ENCODE assay signal across 1 cellular context in the genomic region with DNA sequence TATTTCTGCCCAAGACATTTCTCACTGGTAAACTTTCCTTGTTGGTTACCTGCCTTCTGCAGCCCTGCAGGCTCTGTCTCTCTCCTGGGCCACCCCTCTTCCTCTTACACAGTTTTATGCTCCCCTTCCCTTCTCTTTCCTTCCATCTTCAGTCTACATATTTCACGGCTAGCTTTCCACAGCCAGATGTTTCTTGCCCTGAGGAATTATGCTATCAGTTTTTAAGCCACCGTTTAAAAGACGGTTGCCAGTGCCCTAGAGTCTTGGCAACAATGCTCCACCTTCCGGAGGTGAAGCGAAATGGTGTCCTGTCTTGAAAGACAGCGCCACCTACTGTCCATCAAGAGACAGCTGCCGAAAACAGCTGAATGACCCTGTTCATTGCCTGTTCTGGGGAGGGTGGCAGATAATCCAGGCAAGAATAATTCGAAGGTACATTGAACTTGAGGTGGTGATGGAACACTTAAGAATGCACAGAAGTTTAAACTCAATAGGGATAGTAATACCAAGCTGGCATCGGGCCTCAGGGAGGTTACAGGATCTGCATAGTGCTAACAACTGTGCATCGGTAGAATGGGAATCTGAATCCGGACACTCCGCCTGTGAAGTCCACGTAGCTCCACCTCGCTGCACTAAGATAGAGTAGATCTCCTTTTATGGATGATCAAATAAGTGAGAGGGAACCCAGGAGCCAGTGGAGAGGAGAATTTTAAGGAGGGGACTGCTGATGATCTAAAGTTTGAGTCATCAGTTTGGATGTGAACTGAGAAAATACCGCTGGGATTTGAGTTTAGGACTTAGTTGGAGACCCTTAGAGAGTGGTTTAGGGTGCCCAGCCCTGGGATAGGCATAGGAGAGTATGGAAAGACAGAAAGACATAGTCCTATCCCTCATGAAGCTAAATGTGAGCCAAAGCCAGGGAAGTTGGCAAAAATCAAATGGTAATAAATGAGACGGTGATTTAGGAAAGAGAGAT.
A peak's percentile ranks its signal among the peaks of the same experiment; 100 is the strongest.
TF ChIP-seq lines count a peak whose summit lies in the region.

No MANE protein-coding gene starts in this region.

TF ChIP-seq in K562, 482 proteins besides CTCF, POLR2A, EP300 and RAD21 (continues in another document):
- no peak for TF ChIP-seq GABPA (tag; conservative IDR thresholded peaks at IDR 0.05; ENCODE audit: low read depth)
- peak; percentile 77 for TF ChIP-seq PKNOX1 (IDR thresholded peaks at IDR 0.05)
- no peak for TF ChIP-seq CBX1 (IDR thresholded peaks at IDR 0.05; ENCODE audit: low read depth)
- no peak for TF ChIP-seq ELF2 (CRISPR knock-in tag; IDR thresholded peaks at IDR 0.05)
- peak in 1 of 2 experiments; percentile 62; a peak in 1 of 4 replicates for TF ChIP-seq TEAD1 (CRISPR knock-in tag; IDR thresholded peaks at IDR 0.05)
- TF ChIP-seq HDAC1 (IDR thresholded peaks at IDR 0.05): no peak
- TF ChIP-seq ZNF24 (IDR thresholded peaks at IDR 0.05): peak; percentile 85
- peak; percentile 47 for TF ChIP-seq MEIS2 (IDR thresholded peaks at IDR 0.05; ENCODE audit: partially characterized antibody)
- TF ChIP-seq CREBBP (IDR thresholded peaks at IDR 0.05; ENCODE audit: low read depth, low read length): no peak
- no peak for TF ChIP-seq SIN3B (IDR thresholded peaks at IDR 0.05; ENCODE audit: low read depth)
- TF ChIP-seq PHF21A (IDR thresholded peaks at IDR 0.05; ENCODE audit: borderline replicate concordance, low read depth): no peak
- TF ChIP-seq SRSF9 (IDR thresholded peaks at IDR 0.05; ENCODE audit: borderline replicate concordance, low read depth, low read length): no peak
- TF ChIP-seq, protein P1, sequence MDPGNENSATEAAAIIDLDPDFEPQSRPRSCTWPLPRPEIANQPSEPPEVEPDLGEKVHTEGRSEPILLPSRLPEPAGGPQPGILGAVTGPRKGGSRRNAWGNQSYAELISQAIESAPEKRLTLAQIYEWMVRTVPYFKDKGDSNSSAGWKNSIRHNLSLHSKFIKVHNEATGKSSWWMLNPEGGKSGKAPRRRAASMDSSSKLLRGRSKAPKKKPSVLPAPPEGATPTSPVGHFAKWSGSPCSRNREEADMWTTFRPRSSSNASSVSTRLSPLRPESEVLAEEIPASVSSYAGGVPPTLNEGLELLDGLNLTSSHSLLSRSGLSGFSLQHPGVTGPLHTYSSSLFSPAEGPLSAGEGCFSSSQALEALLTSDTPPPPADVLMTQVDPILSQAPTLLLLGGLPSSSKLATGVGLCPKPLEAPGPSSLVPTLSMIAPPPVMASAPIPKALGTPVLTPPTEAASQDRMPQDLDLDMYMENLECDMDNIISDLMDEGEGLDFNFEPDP (CRISPR knock-in tag; IDR thresholded peaks at IDR 0.05): 0 out of 2 replicates have a peak, but pooled peaks have one; percentile 14
- TF ChIP-seq CREM (IDR thresholded peaks at IDR 0.05; ENCODE audit: low read depth): 0 out of 2 replicates have a peak, but pooled peaks have one; percentile 50
- TF ChIP-seq SPI1 (IDR thresholded peaks at IDR 0.05; ENCODE audit: borderline replicate concordance, low read depth, low read length): no peak
- TF ChIP-seq NUFIP1 (IDR thresholded peaks at IDR 0.05; ENCODE audit: partially characterized antibody): no peak
- TF ChIP-seq FOXK2 (conservative IDR thresholded peaks at IDR 0.05 in 1 of 2, IDR thresholded peaks at IDR 0.05 in 1 of 2; ENCODE audit: low read depth in 2 of 2): 0 out of 4 replicates have a peak, but pooled peaks of 1 of the 2 experiments have one; percentile 15
- TF ChIP-seq CLOCK (CRISPR knock-in tag; IDR thresholded peaks at IDR 0.05; ENCODE audit: borderline replicate concordance): no peak
- TF ChIP-seq CBFB (CRISPR knock-in tag; IDR thresholded peaks at IDR 0.05): no peak
- no peak for TF ChIP-seq POLR3G (IDR thresholded peaks at IDR 0.05; ENCODE audit: extremely low read depth, insufficient read length, insufficient replicate concordance)
- 0 out of 2 replicates have a peak, but pooled peaks have one; percentile 56 for TF ChIP-seq OTX1 (CRISPR knock-in tag; IDR thresholded peaks at IDR 0.05)
- no peak for TF ChIP-seq KHSRP (IDR thresholded peaks at IDR 0.05)
- peak in 1 of 2 experiments; percentile 59; a peak in 2 of 4 replicates for TF ChIP-seq MAZ (CRISPR knock-in tag; conservative IDR thresholded peaks at IDR 0.05 in 1 of 2, IDR thresholded peaks at IDR 0.05 in 1 of 2)
- TF ChIP-seq RBM22 (IDR thresholded peaks at IDR 0.05; ENCODE audit: low read depth, low read length, poor library complexity, severe bottlenecking): no peak
- no peak for TF ChIP-seq ZNF134 (CRISPR knock-in tag; conservative IDR thresholded peaks at IDR 0.05)
- no peak for TF ChIP-seq RBM39 (optimal IDR thresholded peaks at IDR 0.05; ENCODE audit: low read depth, low read length)
- TF ChIP-seq ARHGAP35 (IDR thresholded peaks at IDR 0.05; ENCODE audit: partially characterized antibody): no peak
- TF ChIP-seq TBP (optimal IDR thresholded peaks at IDR 0.05; ENCODE audit: low read depth, low read length): peak; percentile 44
- no peak for TF ChIP-seq ZNF12 (CRISPR knock-in tag; IDR thresholded peaks at IDR 0.05)
- no peak for TF ChIP-seq FOXP4 (CRISPR knock-in tag; IDR thresholded peaks at IDR 0.05; ENCODE audit: borderline replicate concordance)
- TF ChIP-seq NELFE (IDR thresholded peaks at IDR 0.05; ENCODE audit: insufficient read depth, insufficient read length): no peak
- TF ChIP-seq MTA2 (IDR thresholded peaks at IDR 0.05; ENCODE audit: low read depth): no peak
- TF ChIP-seq ZNF277 (CRISPR knock-in tag; IDR thresholded peaks at IDR 0.05; ENCODE audit: borderline replicate concordance): no peak
- TF ChIP-seq CCAR2 (IDR thresholded peaks at IDR 0.05; ENCODE audit: low read depth, low read length): no peak
- 0 out of 2 replicates have a peak, but pooled peaks have one; percentile 51 for TF ChIP-seq ZC3H8 (IDR thresholded peaks at IDR 0.05)
- TF ChIP-seq, protein P2, sequence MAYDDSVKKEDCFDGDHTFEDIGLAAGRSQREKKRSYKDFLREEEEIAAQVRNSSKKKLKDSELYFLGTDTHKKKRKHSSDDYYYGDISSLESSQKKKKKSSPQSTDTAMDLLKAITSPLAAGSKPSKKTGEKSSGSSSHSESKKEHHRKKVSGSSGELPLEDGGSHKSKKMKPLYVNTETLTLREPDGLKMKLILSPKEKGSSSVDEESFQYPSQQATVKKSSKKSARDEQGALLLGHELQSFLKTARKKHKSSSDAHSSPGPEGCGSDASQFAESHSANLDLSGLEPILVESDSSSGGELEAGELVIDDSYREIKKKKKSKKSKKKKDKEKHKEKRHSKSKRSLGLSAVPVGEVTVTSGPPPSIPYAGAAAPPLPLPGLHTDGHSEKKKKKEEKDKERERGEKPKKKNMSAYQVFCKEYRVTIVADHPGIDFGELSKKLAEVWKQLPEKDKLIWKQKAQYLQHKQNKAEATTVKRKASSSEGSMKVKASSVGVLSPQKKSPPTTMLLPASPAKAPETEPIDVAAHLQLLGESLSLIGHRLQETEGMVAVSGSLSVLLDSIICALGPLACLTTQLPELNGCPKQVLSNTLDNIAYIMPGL (CRISPR knock-in tag; IDR thresholded peaks at IDR 0.05): no peak
- no peak for TF ChIP-seq PHB2 (IDR thresholded peaks at IDR 0.05; ENCODE audit: low read depth)
- no peak for TF ChIP-seq FOXJ2 (tag; IDR thresholded peaks at IDR 0.05)
- no peak for TF ChIP-seq BCOR (IDR thresholded peaks at IDR 0.05)
- TF ChIP-seq GTF2F1 (IDR thresholded peaks at IDR 0.05; ENCODE audit: low read depth, low read length): no peak
- TF ChIP-seq EZH2 (IDR thresholded peaks at IDR 0.05; ENCODE audit: borderline replicate concordance, low read depth, low read length): no peak
- no peak for TF ChIP-seq EP400 (IDR thresholded peaks at IDR 0.05)
- peak; percentile 41; the same call in 1 of the 2 replicates for TF ChIP-seq ZNF239 (CRISPR knock-in tag; IDR thresholded peaks at IDR 0.05)
- no peak for TF ChIP-seq NBN (IDR thresholded peaks at IDR 0.05; ENCODE audit: low read depth)
- no peak for TF ChIP-seq SOX6 (IDR thresholded peaks at IDR 0.05)
- no peak for TF ChIP-seq MTA1 (IDR thresholded peaks at IDR 0.05; ENCODE audit: borderline replicate concordance)
- no peak for TF ChIP-seq POLR2B (IDR thresholded peaks at IDR 0.05; ENCODE audit: low read depth, partially characterized antibody)
- TF ChIP-seq RNF2 (IDR thresholded peaks at IDR 0.05): no peak
- no peak for TF ChIP-seq RFX5 (IDR thresholded peaks at IDR 0.05; ENCODE audit: low read depth, low read length)
- peak; percentile 28; the same call in 1 of the 2 replicates for TF ChIP-seq SP1 (CRISPR knock-in tag; IDR thresholded peaks at IDR 0.05)
- TF ChIP-seq ESRRA (IDR thresholded peaks at IDR 0.05; ENCODE audit: borderline replicate concordance, low read depth): no peak
- peak in 1 of 3 experiments; percentile 65 for TF ChIP-seq YY1 (IDR thresholded peaks at IDR 0.05; ENCODE audit: borderline replicate concordance in 1 of 3, control insufficient read depth in 1 of 3, extremely low read depth in 1 of 3, insufficient read depth in 3 of 3, insufficient read length in 1 of 3, insufficient replicate concordance in 2 of 3, low read depth in 1 of 3, low read length in 2 of 3)
- peak; percentile 50 for TF ChIP-seq RFX1 (IDR thresholded peaks at IDR 0.05)
- TF ChIP-seq, protein P3, sequence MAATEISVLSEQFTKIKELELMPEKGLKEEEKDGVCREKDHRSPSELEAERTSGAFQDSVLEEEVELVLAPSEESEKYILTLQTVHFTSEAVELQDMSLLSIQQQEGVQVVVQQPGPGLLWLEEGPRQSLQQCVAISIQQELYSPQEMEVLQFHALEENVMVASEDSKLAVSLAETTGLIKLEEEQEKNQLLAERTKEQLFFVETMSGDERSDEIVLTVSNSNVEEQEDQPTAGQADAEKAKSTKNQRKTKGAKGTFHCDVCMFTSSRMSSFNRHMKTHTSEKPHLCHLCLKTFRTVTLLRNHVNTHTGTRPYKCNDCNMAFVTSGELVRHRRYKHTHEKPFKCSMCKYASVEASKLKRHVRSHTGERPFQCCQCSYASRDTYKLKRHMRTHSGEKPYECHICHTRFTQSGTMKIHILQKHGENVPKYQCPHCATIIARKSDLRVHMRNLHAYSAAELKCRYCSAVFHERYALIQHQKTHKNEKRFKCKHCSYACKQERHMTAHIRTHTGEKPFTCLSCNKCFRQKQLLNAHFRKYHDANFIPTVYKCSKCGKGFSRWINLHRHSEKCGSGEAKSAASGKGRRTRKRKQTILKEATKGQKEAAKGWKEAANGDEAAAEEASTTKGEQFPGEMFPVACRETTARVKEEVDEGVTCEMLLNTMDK (IDR thresholded peaks at IDR 0.05; ENCODE audit: borderline replicate concordance, insufficient read depth, low read depth, low read length, poor library complexity, severe bottlenecking): peak; percentile 90
- no peak for TF ChIP-seq LCOR (CRISPR knock-in tag; IDR thresholded peaks at IDR 0.05)
